Comparison of ENCODE assay signal across 8 cellular contexts in genomic region chr1:55140546-55140983, GRCh38.
A peak's percentile ranks its signal among the peaks of the same experiment; 100 is the strongest.
DNase-seq lines count a peak whose midpoint lies in the region; ATAC-seq and TF ChIP-seq lines count a peak whose summit lies in the region.

No MANE protein-coding gene starts in this region.

- H4K20me1 ChIP-seq in fibroblast of lung (ENCODE audit: control insufficient read depth, extremely low read depth, insufficient read depth, low read length) (no peaks in the 10 kb centered on the region), neural progenitor cell (ENCODE audit: low read depth) (no peaks in the 10 kb centered on the region)

- H3K9ac ChIP-seq in fibroblast of lung (ENCODE audit: insufficient read depth, low read length) (no peak overlapping the region), neural progenitor cell (no peak overlapping the region)

- no peak overlapping the region for H2AFZ ChIP-seq in fibroblast of lung (ENCODE audit: low read length)
- H2AFZ ChIP-seq in neural progenitor cell (replicated peaks) = no peak overlapping the region

- H3K4me1 ChIP-seq in fibroblast of lung (ENCODE audit: control insufficient read depth, extremely low read depth, insufficient read depth, low read length) (no peaks in the 10 kb centered on the region), neural progenitor cell (no peaks in the 10 kb centered on the region)

- H3K4me3 ChIP-seq in fibroblast of lung (replicated peaks in 1 of 4; ENCODE audit: control extremely low read depth in 1 of 4, insufficient read depth in 1 of 4, low read depth in 3 of 4, low read length in 4 of 4) = no peak overlapping the region
- no peak overlapping the region for H3K4me3 ChIP-seq in neural progenitor cell

- H3K27ac Mint-ChIP-seq in neural progenitor cell = no peak overlapping the region

- peaks cover 2% of the 10 kb centered on the region for H3K27me3 Mint-ChIP-seq in neural progenitor cell (ENCODE audit: insufficient read depth, low read depth)

- peaks cover 14% of the 10 kb centered on the region for H3K36me3 Mint-ChIP-seq in neural progenitor cell

- H3K36me3 ChIP-seq in fibroblast of lung (ENCODE audit: control insufficient read depth, insufficient read depth, low read length) (peaks cover 14% of the 10 kb centered on the region), neural progenitor cell (peaks cover 33% of the 10 kb centered on the region)

- no peak overlapping the region for H3K4me3 Mint-ChIP-seq in neural progenitor cell

- in situ Hi-C loops in KBM-7 (cut with MboI; ENCODE audit: low pct_unique_long_range_greater_than_20kb, low sequenced_read_pairs) = no loop called here

- TF ChIP-seq CTCF in fibroblast of lung (conservative IDR thresholded peaks at IDR 0.05 in 1 of 2, IDR thresholded peaks at IDR 0.05 in 1 of 2; ENCODE audit: low read depth in 1 of 2, low read length in 2 of 2) = peak; percentile 84 to 85
- peak; percentile 92 for TF ChIP-seq CTCF in neural progenitor cell (IDR thresholded peaks at IDR 0.05)

- H3K79me2 ChIP-seq in fibroblast of lung (ENCODE audit: control insufficient read depth, insufficient read depth, low read length) = no peaks in the 10 kb centered on the region
- H3K79me2 ChIP-seq in neural progenitor cell (ENCODE audit: low read depth) = no peaks in the 10 kb centered on the region

- no peak overlapping the region for H3K27ac ChIP-seq in fibroblast of lung (ENCODE audit: insufficient read depth, low read length)
- no peak overlapping the region for H3K27ac ChIP-seq in neural progenitor cell
- no peak overlapping the region for H3K27ac ChIP-seq in substantia nigra (ENCODE audit: low read depth, low read length, poor library complexity, severe bottlenecking)

- no peaks in the 10 kb centered on the region for H3K9me3 Mint-ChIP-seq in neural progenitor cell

- H3K4me2 ChIP-seq in fibroblast of lung (ENCODE audit: extremely low read depth, insufficient read depth, low read length) = no peak overlapping the region
- no peak overlapping the region for H3K4me2 ChIP-seq in neural progenitor cell

- ATAC-seq in GM21390 (IDR thresholded peaks at IDR 0.05; ENCODE audit: unreplicated experiment) = peak; percentile 88

- peaks cover 14% of the 10 kb centered on the region for H3F3A ChIP-seq in neural progenitor cell (ENCODE audit: low read depth)

- H3K9me3 ChIP-seq in fibroblast of lung (ENCODE audit: control insufficient read depth, insufficient read depth, low read depth, low read length) (no peaks in the 10 kb centered on the region), neural progenitor cell (ENCODE audit: low read depth) (no peaks in the 10 kb centered on the region)

- H3K4me1 Mint-ChIP-seq in neural progenitor cell = no peaks in the 10 kb centered on the region

- H3K27me3 ChIP-seq in fibroblast of lung (ENCODE audit: control insufficient read depth, insufficient read depth, low read length) (no peaks in the 10 kb centered on the region), neural progenitor cell (no peaks in the 10 kb centered on the region)

- DNase-seq in DMS 273 (lab: John Stamatoyannopoulos, UW; ENCODE audit: unreplicated experiment) (peak; percentile 90), KBM-7 (peak; percentile 87), OCI-M2 (lab: John Stamatoyannopoulos, UW; ENCODE audit: unreplicated experiment) (peak; percentile 15), fibroblast of lung (ENCODE audit: low read depth in 2 of 2) (peak; percentile 89 to 93), neural progenitor cell (ENCODE audit: low spot score) (peak; percentile 91), substantia nigra (lab: John Stamatoyannopoulos, UW) (peak in 34 of 49 donors; percentile 8 to 86 (median 44))
- DNase-seq in activated T-cell treated with anti-CD3 and anti-CD28 coated beads, Interleukin-2, amount 50 U/mL, for 48 hours = peak; percentile 51 to 65

Comparison
In these comparisons a context has a peak if more than half of its experiments do, and no peak if none do; other contexts are left out.
1. DNase-seq: peak in every context shown above with its lines; median percentile 91 in fibroblast of lung; 91 in neural progenitor cell; 90 in DMS 273; 87 in KBM-7; 58 in activated T-cell treated with anti-CD3 and anti-CD28 coated beads, Interleukin-2, amount 50 U/mL, for 48 hours; 44 in substantia nigra; 15 in OCI-M2.